14 cellular contexts compared by ENCODE assay signal in the genomic region with DNA sequence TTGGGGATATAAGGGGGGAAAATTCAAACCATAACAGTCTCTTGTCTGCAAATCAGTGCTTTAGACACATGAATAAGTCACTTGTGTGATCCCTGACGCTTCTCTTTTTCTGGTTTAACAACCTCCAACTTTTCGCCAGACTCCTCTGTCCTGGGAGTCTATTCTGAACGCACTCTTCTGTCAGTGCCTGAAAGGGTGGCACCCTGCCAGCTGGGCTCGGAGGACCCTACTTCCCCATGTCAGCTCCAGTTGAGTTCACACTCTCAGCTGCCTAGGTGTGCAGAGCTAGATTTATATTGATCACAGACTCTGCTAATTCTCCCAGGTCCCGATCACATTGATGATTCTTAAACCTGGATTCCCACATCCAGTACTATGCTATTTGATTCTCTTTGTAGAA.
DNase-seq lines count a peak whose midpoint lies in the region; ATAC-seq and TF ChIP-seq lines count a peak whose summit lies in the region.
"Had no signal": no experiment of that assay in that cellular context is flagged by ENCODE, and none has a peak within 500 bp of the region (broad histone marks: within the 10 kb centered on the region; RNA-seq: fewer than 3 reads in every experiment).

No MANE protein-coding gene starts in this region.

- peaks cover 21% of the 10 kb centered on the region for H3K4me1 Mint-ChIP-seq in nephron
- H3K4me1 Mint-ChIP-seq: CD4-positive, CD25-positive, alpha-beta regulatory T cell had no signal

- peak overlapping the region; percentile 70 to 89 (median 73) for H3K27ac Mint-ChIP-seq in nephron

- H3K27me3 Mint-ChIP-seq in nephron (ENCODE audit: low read depth): no peaks in the 10 kb centered on the region

- peaks cover 20% of the 10 kb centered on the region for H3K9me3 Mint-ChIP-seq in nephron

- no peaks in the 10 kb centered on the region for H3K9me3 ChIP-seq in OCI-LY3 (ENCODE audit: insufficient read depth, low read length)

- no peaks in the 10 kb centered on the region for H3K36me3 Mint-ChIP-seq in nephron (ENCODE audit: low read depth)
- H3K36me3 Mint-ChIP-seq: CD4-positive, CD25-positive, alpha-beta regulatory T cell had no signal

- H4K20me1 ChIP-seq in OCI-LY3 (ENCODE audit: insufficient read depth, low read length): no peaks in the 10 kb centered on the region

- peaks cover 11% of the 10 kb centered on the region for H3K4me1 ChIP-seq in OCI-LY3 (ENCODE audit: low read length)

- H2AFZ ChIP-seq in OCI-LY3 (ENCODE audit: low read depth, low read length): no peak overlapping the region

- no peak overlapping the region for H3K27ac ChIP-seq in OCI-LY3 (ENCODE audit: low read length)

- peak; percentile 37 for ATAC-seq in GM18502 (IDR thresholded peaks at IDR 0.05; ENCODE audit: poor library complexity, unreplicated experiment)
- ATAC-seq in GM19463 (IDR thresholded peaks at IDR 0.05; ENCODE audit: unreplicated experiment): peak; percentile 32
- ATAC-seq in HG03097 (IDR thresholded peaks at IDR 0.05; ENCODE audit: low FRiP score, unreplicated experiment): no peak
- ATAC-seq: K562, Panc1 had no signal

- DNase-seq in SKM-1 treated with dmso at 0.1 percent for 144 hours (lab: John Stamatoyannopoulos, UW; ENCODE audit: unreplicated experiment) (no peak), NCI-H510A (lab: John Stamatoyannopoulos, UW) (no peak)
- DNase-seq: activated effector memory CD4-positive, alpha-beta T cell treated with anti-CD3 and anti-CD28 coated beads, Interleukin-2, amount 50 U/mL, for 16 hours; CD4-positive, CD25-positive, alpha-beta regulatory T cell; kidney glomerular epithelial cell; NCI-H1417; NCI-H524 had no signal

- TF ChIP-seq CTCF in OCI-LY3 (IDR thresholded peaks at IDR 0.05; ENCODE audit: low read depth, low read length) (no peak), nephron (IDR thresholded peaks at IDR 0.05; ENCODE audit: unreplicated experiment in 3 of 3) (no peak)

- H3K9ac ChIP-seq in OCI-LY3 (ENCODE audit: low read length): no peak overlapping the region

- no peaks in the 10 kb centered on the region for H3K79me2 ChIP-seq in OCI-LY3 (ENCODE audit: low read length)

- no peaks in the 10 kb centered on the region for H3K36me3 ChIP-seq in OCI-LY3 (replicated peaks; ENCODE audit: low read depth, low read length)

- peak overlapping the region; percentile 22 for H3K4me2 ChIP-seq in OCI-LY3 (ENCODE audit: low read length)

- H3K4me3 ChIP-seq in OCI-LY3 (ENCODE audit: low read length): no peak overlapping the region
- H3K4me3 ChIP-seq: K562 had no signal

- no peaks in the 10 kb centered on the region for H3K27me3 ChIP-seq in OCI-LY3 (ENCODE audit: low read depth, low read length)

- no peak overlapping the region for H3K4me3 Mint-ChIP-seq in nephron
- H3K4me3 Mint-ChIP-seq: CD4-positive, CD25-positive, alpha-beta regulatory T cell had no signal
